In the genomic region with DNA sequence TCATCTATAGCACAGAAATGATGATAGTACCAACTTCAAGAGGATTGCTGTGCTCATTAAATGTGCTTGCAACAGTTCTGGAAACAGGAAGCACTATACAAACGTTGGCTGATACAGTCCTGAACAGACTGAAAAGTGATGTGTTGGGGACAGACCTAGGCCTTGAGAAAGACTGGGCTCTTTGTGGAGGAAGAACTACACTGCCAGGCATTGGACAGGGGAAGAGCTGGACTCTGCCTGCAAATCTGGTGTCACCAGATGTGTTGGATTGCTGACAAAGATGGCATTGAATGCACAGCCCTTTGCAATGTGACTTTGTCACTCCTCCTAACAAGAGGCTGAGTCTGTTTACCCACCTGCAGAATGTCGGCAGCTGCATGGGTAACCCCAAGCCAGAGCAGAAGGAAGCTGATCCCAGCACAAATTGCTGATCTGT, we compare ENCODE assay signal across 13 cellular contexts. TPM values are rescaled to one million over a fixed set of nuclear protein-coding genes. Genes with fewer than 3 reads are reported as not detected.
DNase-seq lines count a peak whose midpoint lies in the region; ATAC-seq, FAIRE-seq and TF ChIP-seq lines count a peak whose summit lies in the region.
"Had no signal": no experiment of that assay in that cellular context is flagged by ENCODE, and none has a peak within 500 bp of the region (broad histone marks: within the 10 kb centered on the region; RNA-seq: fewer than 3 reads in every experiment).

No MANE protein-coding gene starts in this region.

- TF ChIP-seq POLR2A in HepG2 (IDR thresholded peaks at IDR 0.05; ENCODE audit: insufficient read depth in 1 of 2, low read depth in 2 of 2, low read length in 2 of 2) = no peak
- no peak for TF ChIP-seq POLR2A in ovary (IDR thresholded peaks at IDR 0.05)

- TF ChIP-seq RAD21 in HepG2 (CRISPR knock-in tag; IDR thresholded peaks at IDR 0.05) = no peak

- H3K36me3 Mint-ChIP-seq in effector memory CD8-positive, alpha-beta T cell (ENCODE audit: insufficient read depth) = no peaks in the 10 kb centered on the region
- no peaks in the 10 kb centered on the region for H3K36me3 Mint-ChIP-seq in activated CD4-positive, alpha-beta memory T cell treated with anti-CD3 and anti-CD28 coated beads for 36 hours
- H3K36me3 Mint-ChIP-seq: CD4-positive, alpha-beta memory T cell had no signal

- peak overlapping the region in 10 of 11 experiments; percentile 10 to 62 (median 36); a peak in 18 of 22 replicates for H3K4me2 ChIP-seq in BLaER1 treated with 17β-estradiol and CSF1 and Interleukin-3, amounts not matched to agents 10 nM and 100 nM
- peak overlapping the region; percentile 70 for H3K4me2 ChIP-seq in HepG2 (ENCODE audit: low read depth, low read length)

- H3K4me3 Mint-ChIP-seq in effector memory CD8-positive, alpha-beta T cell = no peak overlapping the region
- H3K4me3 Mint-ChIP-seq in activated CD4-positive, alpha-beta memory T cell treated with anti-CD3 and anti-CD28 coated beads for 36 hours = no peak overlapping the region

- peaks cover 15 to 28% (median 18%) of the 10 kb centered on the region in 10 experiments; a peak in 17 of 20 replicates for H3K4me1 ChIP-seq in BLaER1 treated with 17β-estradiol and CSF1 and Interleukin-3, amounts not matched to agents 10 nM and 100 nM
- H3K4me1 ChIP-seq in HepG2 (ENCODE audit: insufficient read depth, low read length) (peaks cover 78% of the 10 kb centered on the region), ovary (ENCODE audit: insufficient read depth) (no peaks in the 10 kb centered on the region)

- H3K27ac ChIP-seq in BLaER1 treated with 17β-estradiol and CSF1 and Interleukin-3, amounts not matched to agents 10 nM and 100 nM = no peak overlapping the region
- H3K27ac ChIP-seq in HepG2 (ENCODE audit: extremely low read length, insufficient read depth, low read length) (peak overlapping the region; percentile 65), ovary (no peak overlapping the region)

- H3K27me3 Mint-ChIP-seq in effector memory CD8-positive, alpha-beta T cell = peaks cover 54 to 90% of the 10 kb centered on the region in 2 donors
- H3K27me3 Mint-ChIP-seq in activated CD4-positive, alpha-beta memory T cell treated with anti-CD3 and anti-CD28 coated beads for 36 hours = peaks cover 6% of the 10 kb centered on the region

- H3K27me3 ChIP-seq in BLaER1 treated with 17β-estradiol and CSF1 and Interleukin-3, amounts not matched to agents 10 nM and 100 nM = no peaks in the 10 kb centered on the region
- H3K27me3 ChIP-seq in HepG2 (ENCODE audit: control insufficient read depth in 1 of 2, insufficient read depth in 2 of 2, low read length in 2 of 2) (no peaks in the 10 kb centered on the region), ovary (no peaks in the 10 kb centered on the region)

- ATAC-seq in HepG2 = peak; percentile 71
- no peak for ATAC-seq in effector memory CD8-positive, alpha-beta T cell (replicated peaks)

- H2AFZ ChIP-seq in HepG2 (ENCODE audit: low read length) = no peak overlapping the region

- in situ Hi-C loops in HepG2 (cut with HindIII; ENCODE audit: extremely low pct_ligation_motif_present, low pct_unique_long_range_greater_than_20kb) = no loop called here

- H3K9me3 Mint-ChIP-seq in effector memory CD8-positive, alpha-beta T cell = no peaks in the 10 kb centered on the region
- H3K9me3 Mint-ChIP-seq in activated CD4-positive, alpha-beta memory T cell treated with anti-CD3 and anti-CD28 coated beads for 36 hours = no peaks in the 10 kb centered on the region

- CTCF ChIA-PET in HepG2 (lab: Yijun Ruan, JAX; ENCODE audit: low intra/inter-chr PET ratio, low total read pairs) = no interaction called here
- CTCF ChIA-PET in activated CD4-positive, alpha-beta memory T cell treated with anti-CD3 and anti-CD28 coated beads for 36 hours (lab: Charles Lee) = interaction anchor here (0.7 to 3.7 kb wide), 4 partner anchors 26 to 83 kb away, joined by 3 to 23 read pairs (median 8); no protein-coding TSS in a partner anchor

- H3K4me1 Mint-ChIP-seq in effector memory CD8-positive, alpha-beta T cell (ENCODE audit: low read depth in 2 of 2) = peaks cover 7 to 8% of the 10 kb centered on the region in 2 donors
- peaks cover 15% of the 10 kb centered on the region for H3K4me1 Mint-ChIP-seq in activated CD4-positive, alpha-beta memory T cell treated with anti-CD3 and anti-CD28 coated beads for 36 hours (ENCODE audit: low read depth)

- TF ChIP-seq EP300 in HepG2 (IDR thresholded peaks at IDR 0.05; ENCODE audit: low read depth in 2 of 2, low read length in 2 of 2) = no peak
- TF ChIP-seq EP300 in HepG2 (CRISPR knock-in tag; IDR thresholded peaks at IDR 0.05; ENCODE audit: borderline replicate concordance) = no peak
- no peak for TF ChIP-seq EP300 in ovary (IDR thresholded peaks at IDR 0.05)

- 0% methylated on average over 2 of the region's 2 CpGs for WGBS in HepG2 (ENCODE audit: low lambda C conversion rate)
- WGBS in ovary, 3 donors = 47 to 51% (median 49%) methylated on average over 2 of the region's 2 CpGs

- TF ChIP-seq CTCF in HepG2 (CRISPR knock-in tag; IDR thresholded peaks at IDR 0.05) (no peak), ovary (IDR thresholded peaks at IDR 0.05) (no peak)

- peaks cover 0 to 4% (median 0%) of the 10 kb centered on the region in 11 experiments; a peak in 2 of 22 replicates for H3K9me3 ChIP-seq in BLaER1 treated with 17β-estradiol and CSF1 and Interleukin-3, amounts not matched to agents 10 nM and 100 nM (replicated peaks in 1 of 11)
- H3K9me3 ChIP-seq in HepG2 (ENCODE audit: low read length) (no peaks in the 10 kb centered on the region), ovary (no peaks in the 10 kb centered on the region)

- H3K9ac ChIP-seq in BLaER1 treated with 17β-estradiol and CSF1 and Interleukin-3, amounts not matched to agents 10 nM and 100 nM = no peak overlapping the region
- no peak overlapping the region for H3K9ac ChIP-seq in HepG2 (ENCODE audit: insufficient read depth, low read depth, low read length)

- H3K27ac Mint-ChIP-seq in effector memory CD8-positive, alpha-beta T cell = no peak overlapping the region
- no peak overlapping the region for H3K27ac Mint-ChIP-seq in activated CD4-positive, alpha-beta memory T cell treated with anti-CD3 and anti-CD28 coated beads for 36 hours
- H3K27ac Mint-ChIP-seq: activated T-helper 2 cell treated with anti-CD3 and anti-CD28 coated beads, Interferon-gamma antibody, Interleukin-2, Interleukin-4, amounts not matched to agents 10 μg/mL and 5 μg/mL and 100 μg/mL, durations not matched to agents 14 hours and 24 hours and 36 hours had no signal

- H3K36me3 ChIP-seq in BLaER1 treated with 17β-estradiol and CSF1 and Interleukin-3, amounts not matched to agents 10 nM and 100 nM = no peaks in the 10 kb centered on the region
- H3K36me3 ChIP-seq in HepG2 (replicated peaks in 1 of 2; ENCODE audit: control insufficient read depth in 1 of 2, insufficient read depth in 2 of 2, low read length in 2 of 2) = no peaks in the 10 kb centered on the region
- no peaks in the 10 kb centered on the region for H3K36me3 ChIP-seq in ovary

- H4K20me1 ChIP-seq in BLaER1 treated with 17β-estradiol and CSF1 and Interleukin-3, amounts not matched to agents 10 nM and 100 nM = no peaks in the 10 kb centered on the region
- H4K20me1 ChIP-seq in HepG2 (ENCODE audit: insufficient read depth, low read length) = no peaks in the 10 kb centered on the region

- DNase-seq in NCI-H1092 (lab: John Stamatoyannopoulos, UW) = peak; percentile 35
- DNase-seq in SIG-M5 (lab: John Stamatoyannopoulos, UW) = peak; percentile 74
- peak; percentile 67 for DNase-seq in HepG2 (ENCODE audit: low spot score)
- DNase-seq in effector memory CD8-positive, alpha-beta T cell = no peak
- DNase-seq in activated CD4-positive, alpha-beta memory T cell treated with anti-CD3 and anti-CD28 coated beads for 36 hours = no peak
- DNase-seq in NCI-H524 (lab: John Stamatoyannopoulos, UW) = no peak
- DNase-seq in ovary = no peak
- DNase-seq: CD4-positive, alpha-beta memory T cell; NCI-H2227 treated with DMSO at 0.1 percent for 48 hours had no signal

- FAIRE-seq in HepG2 (lab: Jason Lieb, UNC) = peak; percentile 36
- FAIRE-seq: TTC549 had no signal

- H3K79me2 ChIP-seq in HepG2 (ENCODE audit: insufficient read depth, low read length) = no peaks in the 10 kb centered on the region

- BruUV-seq in HepG2 (replicated peaks; lab: Mats Ljungman, UMichigan) = no TSS peak

- H3K4me3 ChIP-seq in BLaER1 treated with 17β-estradiol and CSF1 and Interleukin-3, amounts not matched to agents 10 nM and 100 nM = no peak overlapping the region
- H3K4me3 ChIP-seq in HepG2 (replicated peaks in 1 of 3; ENCODE audit: insufficient read depth in 1 of 3, low read depth in 2 of 3, low read length in 3 of 3) (peak overlapping the region in 1 of 3 experiments; percentile 38; a peak in 2 of 6 replicates), ovary (no peak overlapping the region)

- POLR2A ChIA-PET in HepG2 (lab: Yijun Ruan, JAX) = interaction anchor here (0.8 to 6.3 kb wide), 8 partner anchors 15 to 253 kb away, joined by 3 to 39 read pairs (median 5); a partner anchor contains a TSS
- POLR2A ChIA-PET in activated CD4-positive, alpha-beta memory T cell treated with anti-CD3 and anti-CD28 coated beads for 36 hours (lab: Charles Lee) = no interaction called here

- intact Hi-C loops in HepG2 (cut with micrococcal nuclease; ENCODE audit: unreplicated experiment) = no loop called here
- intact Hi-C loops in activated CD4-positive, alpha-beta memory T cell treated with anti-CD3 and anti-CD28 coated beads for 36 hours (cut with micrococcal nuclease) = no loop called here
- intact Hi-C loops in ovary (cut with DNase I) = no loop called here

RNA-seq across cellular contexts. Expression of a gene that starts 12.4 kb away (rescaled TPM):
- total RNA-seq in HepG2 (2016; rRNA removed; fragmentation: Illumina TruSeq; extraction: Trizol) (0.49 and 0.84 TPM in 2 replicates), ovary (10 to 100 TPM in 1 of 7 donors, 1 to 10 TPM in 6; 1.9 to 61.6 (median 4.9) TPM)
- total RNA-seq in HepG2 (2016; cell fraction: cytosol; rRNA removed; fragmentation: Illumina TruSeq; extraction: Trizol; ENCODE audit: low read depth) = 0.35 and 0.51 TPM in 2 replicates
- total RNA-seq in HepG2 (2016; cell fraction: insoluble cytoplasmic fraction; rRNA removed; fragmentation: Illumina TruSeq; extraction: Trizol) = 0.13 and 0.39 TPM in 2 replicates
- 0.77 and 0.79 TPM in 2 replicates for total RNA-seq in HepG2 (2016; cell fraction: membrane; rRNA removed; fragmentation: Illumina TruSeq; extraction: Trizol)
- 0.68 and 0.97 TPM in 2 replicates for total RNA-seq in HepG2 (2016; cell fraction: nucleus; rRNA removed; fragmentation: Illumina TruSeq; extraction: Trizol)
- polyA plus RNA-seq in HepG2 (2011; rRNA removed) (0.12 and 0.30 TPM in 2 replicates), ovary (1 to 10 TPM; 1.4 to 5.0 TPM)
- 0.24 and 0.50 TPM in 2 replicates for polyA plus RNA-seq in HepG2 (2011; cell fraction: cytosol; rRNA removed)
- polyA plus RNA-seq in HepG2 (2011; cell fraction: nucleus; rRNA removed) = 0.43 TPM in 2 replicates
- 0.16 TPM in 1 of 2 replicates, not detected in the other for polyA plus RNA-seq in HepG2 (2012)
- 0.34 and 0.45 TPM in 2 replicates for polyA plus RNA-seq in HepG2 (2016; cell fraction: cytosol; fragmentation: Illumina TruSeq; extraction: Trizol; ENCODE audit: low read depth)
- polyA plus RNA-seq in HepG2 (2016; cell fraction: insoluble cytoplasmic fraction; fragmentation: Illumina TruSeq; extraction: Trizol; ENCODE audit: low read depth) = 0.56 and 0.64 TPM in 2 replicates
- 0.62 and 0.69 TPM in 2 replicates for polyA plus RNA-seq in HepG2 (2016; cell fraction: membrane; fragmentation: Illumina TruSeq; extraction: Trizol; ENCODE audit: low read depth)
- polyA plus RNA-seq in HepG2 (2016; cell fraction: nucleus; fragmentation: Illumina TruSeq; extraction: Trizol; ENCODE audit: insufficient read depth, low read depth) = 1.0 and 1.6 TPM in 2 replicates
- 0.34 and 1.1 TPM in 2 replicates for polyA minus RNA-seq in HepG2 (2011; rRNA and poly(A)+ RNA removed; ENCODE audit: low replicate concordance)
- not detected in 2 replicates for polyA minus RNA-seq in HepG2 (2011; cell fraction: cytosol; rRNA and poly(A)+ RNA removed)
- not detected in 2 replicates for polyA minus RNA-seq in HepG2 (2011; cell fraction: nucleus; rRNA and poly(A)+ RNA removed)
- under 1 TPM; 0.19 to 0.51 TPM for total RNA-seq in activated CD4-positive, alpha-beta memory T cell treated with anti-CD3 and anti-CD28 coated beads for 36 hours

RNA-seq across cellular contexts. Expression of a gene that starts 45.5 kb away (rescaled TPM):
- total RNA-seq in HepG2 (2016; rRNA removed; fragmentation: Illumina TruSeq; extraction: Trizol) (not detected in 2 replicates), ovary (10 to 100 TPM in 1 of 7 donors, 1 to 10 TPM in 4, under 1 TPM in 2; 0.73 to 10.5 (median 3.7) TPM)
- not detected in 2 replicates for total RNA-seq in HepG2 (2016; cell fraction: cytosol; rRNA removed; fragmentation: Illumina TruSeq; extraction: Trizol; ENCODE audit: low read depth)
- not detected in 2 replicates for total RNA-seq in HepG2 (2016; cell fraction: insoluble cytoplasmic fraction; rRNA removed; fragmentation: Illumina TruSeq; extraction: Trizol)
- total RNA-seq in HepG2 (2016; cell fraction: membrane; rRNA removed; fragmentation: Illumina TruSeq; extraction: Trizol) = not detected in 2 replicates
- total RNA-seq in HepG2 (2016; cell fraction: nucleus; rRNA removed; fragmentation: Illumina TruSeq; extraction: Trizol) = not detected in 2 replicates
- polyA plus RNA-seq in HepG2 (2011; rRNA removed) (not detected in 2 replicates), ovary (1 to 10 TPM; 3.6 to 6.1 TPM)
- not detected in 2 replicates for polyA plus RNA-seq in HepG2 (2011; cell fraction: cytosol; rRNA removed)
- polyA plus RNA-seq in HepG2 (2011; cell fraction: nucleus; rRNA removed) = not detected in 2 replicates
- polyA plus RNA-seq in HepG2 (2012) = not detected in 2 replicates
- polyA plus RNA-seq in HepG2 (2016; cell fraction: cytosol; fragmentation: Illumina TruSeq; extraction: Trizol; ENCODE audit: low read depth) = not detected in 2 replicates
- polyA plus RNA-seq in HepG2 (2016; cell fraction: insoluble cytoplasmic fraction; fragmentation: Illumina TruSeq; extraction: Trizol; ENCODE audit: low read depth) = not detected in 2 replicates
- not detected in 2 replicates for polyA plus RNA-seq in HepG2 (2016; cell fraction: membrane; fragmentation: Illumina TruSeq; extraction: Trizol; ENCODE audit: low read depth)
- not detected in 2 replicates for polyA plus RNA-seq in HepG2 (2016; cell fraction: nucleus; fragmentation: Illumina TruSeq; extraction: Trizol; ENCODE audit: insufficient read depth, low read depth)
- 0.36 and 9.8 TPM in 2 replicates for polyA minus RNA-seq in HepG2 (2011; rRNA and poly(A)+ RNA removed; ENCODE audit: low replicate concordance)
- polyA minus RNA-seq in HepG2 (2011; cell fraction: cytosol; rRNA and poly(A)+ RNA removed) = not detected in 2 replicates
- not detected in 2 replicates for polyA minus RNA-seq in HepG2 (2011; cell fraction: nucleus; rRNA and poly(A)+ RNA removed)
- total RNA-seq in activated CD4-positive, alpha-beta memory T cell treated with anti-CD3 and anti-CD28 coated beads for 36 hours = 1 to 10 TPM; 1.1 to 2.3 TPM
- total RNA-seq: dermis microvascular lymphatic vessel endothelial cell had no signal

RNA-seq across cellular contexts. Expression of a gene that starts 58.2 kb away (rescaled TPM):
- total RNA-seq in HepG2 (2016; rRNA removed; fragmentation: Illumina TruSeq; extraction: Trizol) = 0.52 TPM in 1 of 2 replicates, not detected in the other
- total RNA-seq in HepG2 (2016; cell fraction: cytosol; rRNA removed; fragmentation: Illumina TruSeq; extraction: Trizol; ENCODE audit: low read depth) = not detected in 2 replicates
- total RNA-seq in HepG2 (2016; cell fraction: insoluble cytoplasmic fraction; rRNA removed; fragmentation: Illumina TruSeq; extraction: Trizol) = 0.36 and 0.48 TPM in 2 replicates
- total RNA-seq in HepG2 (2016; cell fraction: membrane; rRNA removed; fragmentation: Illumina TruSeq; extraction: Trizol) = not detected in 2 replicates
- total RNA-seq in HepG2 (2016; cell fraction: nucleus; rRNA removed; fragmentation: Illumina TruSeq; extraction: Trizol) = not detected in 2 replicates
- 0.35 and 0.51 TPM in 2 replicates for polyA plus RNA-seq in HepG2 (2011; rRNA removed)
- not detected in 2 replicates for polyA plus RNA-seq in HepG2 (2011; cell fraction: cytosol; rRNA removed)
- 0.06 TPM in 1 of 2 replicates, not detected in the other for polyA plus RNA-seq in HepG2 (2011; cell fraction: nucleus; rRNA removed)
- polyA plus RNA-seq in HepG2 (2012) = 0.61 and 0.71 TPM in 2 replicates
- polyA plus RNA-seq in HepG2 (2016; cell fraction: cytosol; fragmentation: Illumina TruSeq; extraction: Trizol; ENCODE audit: low read depth) = 0.25 TPM in 1 of 2 replicates, not detected in the other
- not detected in 2 replicates for polyA plus RNA-seq in HepG2 (2016; cell fraction: insoluble cytoplasmic fraction; fragmentation: Illumina TruSeq; extraction: Trizol; ENCODE audit: low read depth)
- polyA plus RNA-seq in HepG2 (2016; cell fraction: membrane; fragmentation: Illumina TruSeq; extraction: Trizol; ENCODE audit: low read depth) = not detected in 2 replicates
- polyA plus RNA-seq in HepG2 (2016; cell fraction: nucleus; fragmentation: Illumina TruSeq; extraction: Trizol; ENCODE audit: insufficient read depth, low read depth) = not detected in 2 replicates
- polyA minus RNA-seq in HepG2 (2011; rRNA and poly(A)+ RNA removed; ENCODE audit: low replicate concordance) = 0.70 TPM in 1 of 2 replicates, not detected in the other
- polyA minus RNA-seq in HepG2 (2011; cell fraction: cytosol; rRNA and poly(A)+ RNA removed) = not detected in 2 replicates
- not detected in 2 replicates for polyA minus RNA-seq in HepG2 (2011; cell fraction: nucleus; rRNA and poly(A)+ RNA removed)
- total RNA-seq in activated CD4-positive, alpha-beta memory T cell treated with anti-CD3 and anti-CD28 coated beads for 36 hours = not detected
- total RNA-seq in ovary = 10 to 100 TPM in 1 of 7 donors, 1 to 10 TPM in 6; 2.3 to 12.2 (median 2.8) TPM
- polyA plus RNA-seq in ovary = 1 to 10 TPM; 1.5 to 7.0 TPM
- total RNA-seq: activated T-helper 2 cell treated with anti-CD3 and anti-CD28 coated beads, Interferon-gamma antibody, Interleukin-2, Interleukin-4, amounts not matched to agents 10 μg/mL and 5 μg/mL and 100 μg/mL, durations not matched to agents 14 hours and 24 hours and 36 hours; CD4-positive, alpha-beta memory T cell had no signal
- polyA plus RNA-seq: CD4-positive, alpha-beta memory T cell had no signal

Comparison
In these comparisons a context has a peak if more than half of its experiments do, and no peak if none do; other contexts are left out.
1. DNase-seq: peak in NCI-H1092 (single experiment), SIG-M5 (single experiment) and HepG2 (single experiment); none in effector memory CD8-positive, alpha-beta T cell (0 of 3), activated CD4-positive, alpha-beta memory T cell treated with anti-CD3 and anti-CD28 coated beads for 36 hours (single experiment), NCI-H524 (0 of 2) and ovary (0 of 5).